In genomic region chrX:39336709-39337294, GRCh38 we compare ENCODE assay signal across 8 cellular contexts.
DNase-seq lines count a peak whose midpoint lies in the region; ATAC-seq and TF ChIP-seq lines count a peak whose summit lies in the region.

No MANE protein-coding gene starts in this region.

- H3K4me3 ChIP-seq in GM12865 (ENCODE audit: low read depth, low read length), result no peak overlapping the region
- H3K4me3 ChIP-seq in osteoblast (ENCODE audit: insufficient read depth, low read length), result no peak overlapping the region

- DNase-seq in GM12865 (ENCODE audit: low read depth) (peak; percentile 71), NCI-H1092 treated with DMSO at 0.1 percent for 48 hours (lab: John Stamatoyannopoulos, UW) (peak; percentile 97), osteoblast (ENCODE audit: insufficient read length, low spot score, missing footprints) (peak; percentile 35), HFFc6 (no peak), iPS-NIHi7 (ENCODE audit: extremely low spot score) (no peak), hippocampal formation (lab: John Stamatoyannopoulos, UW) (no peak)
- DNase-seq in activated naive CD4-positive, alpha-beta T cell treated with anti-CD3 and anti-CD28 coated beads, Interleukin-2, amount 10 ng/mL, durations not matched to agents 7 days and 5 days, result peak; percentile 58

- no peaks in the 10 kb centered on the region for H3K27me3 Mint-ChIP-seq in activated naive CD4-positive, alpha-beta T cell treated with anti-CD3 and anti-CD28 coated beads, Interleukin-2, amount 10 ng/mL, durations not matched to agents 7 days and 5 days
- H3K27me3 Mint-ChIP-seq in HFFc6 (ENCODE audit: insufficient read depth), result no peaks in the 10 kb centered on the region; the same call in 1 of the 2 replicates

- ATAC-seq in GM21515 (IDR thresholded peaks at IDR 0.05; ENCODE audit: unreplicated experiment), result peak; percentile 75

- peaks cover 8% of the 10 kb centered on the region for H3K36me3 Mint-ChIP-seq in activated naive CD4-positive, alpha-beta T cell treated with anti-CD3 and anti-CD28 coated beads, Interleukin-2, amount 10 ng/mL, durations not matched to agents 7 days and 5 days
- no peaks in the 10 kb centered on the region for H3K36me3 Mint-ChIP-seq in HFFc6 (ENCODE audit: low read depth)

- peaks cover 34% of the 10 kb centered on the region for H3K4me1 Mint-ChIP-seq in activated naive CD4-positive, alpha-beta T cell treated with anti-CD3 and anti-CD28 coated beads, Interleukin-2, amount 10 ng/mL, durations not matched to agents 7 days and 5 days
- H3K4me1 Mint-ChIP-seq in HFFc6 (ENCODE audit: low read depth), result no peaks in the 10 kb centered on the region

- peaks cover 27% of the 10 kb centered on the region for H3K27me3 ChIP-seq in osteoblast (ENCODE audit: insufficient read depth, low read length)

- H3K27ac ChIP-seq in osteoblast (ENCODE audit: low read depth, low read length), result no peak overlapping the region

- H3K9me3 ChIP-seq in osteoblast (ENCODE audit: low read depth, low read length), result no peaks in the 10 kb centered on the region

- H3K79me2 ChIP-seq in osteoblast (ENCODE audit: insufficient read depth, low read length), result no peaks in the 10 kb centered on the region

- CTCF ChIA-PET in activated naive CD4-positive, alpha-beta T cell treated with anti-CD3 and anti-CD28 coated beads, Interleukin-2, amount 10 ng/mL, durations not matched to agents 7 days and 5 days (lab: Charles Lee), result interaction anchor here (0.8 to 1.2 kb wide), 4 partner anchors 15 to 96 kb away, joined by 3 read pairs; no protein-coding TSS in a partner anchor

- peaks cover 2% of the 10 kb centered on the region for H3K9me3 Mint-ChIP-seq in activated naive CD4-positive, alpha-beta T cell treated with anti-CD3 and anti-CD28 coated beads, Interleukin-2, amount 10 ng/mL, durations not matched to agents 7 days and 5 days
- H3K9me3 Mint-ChIP-seq in HFFc6, result no peaks in the 10 kb centered on the region; the same call in 1 of the 2 replicates

- no peak overlapping the region for H3K4me2 ChIP-seq in osteoblast (ENCODE audit: insufficient read depth, low read length)

- peak overlapping the region; percentile 13 for H3K4me3 Mint-ChIP-seq in activated naive CD4-positive, alpha-beta T cell treated with anti-CD3 and anti-CD28 coated beads, Interleukin-2, amount 10 ng/mL, durations not matched to agents 7 days and 5 days
- H3K4me3 Mint-ChIP-seq in HFFc6, result no peak overlapping the region

- H3K4me1 ChIP-seq in osteoblast (ENCODE audit: insufficient read depth, low read length), result no peaks in the 10 kb centered on the region

- H3K27ac Mint-ChIP-seq in activated naive CD4-positive, alpha-beta T cell treated with anti-CD3 and anti-CD28 coated beads, Interleukin-2, amount 10 ng/mL, durations not matched to agents 7 days and 5 days, result peak overlapping the region; percentile 86
- H3K27ac Mint-ChIP-seq in HFFc6, result no peak overlapping the region

- TF ChIP-seq CTCF in GM12865 (IDR thresholded peaks at IDR 0.05; ENCODE audit: insufficient read depth, low read depth, low read length, missing control alignments) (no peak), osteoblast (IDR thresholded peaks at IDR 0.05; ENCODE audit: extremely low read depth, low read depth, low read length) (no peak), HFFc6 (IDR thresholded peaks at IDR 0.05) (no peak)

- no peak overlapping the region for H2AFZ ChIP-seq in osteoblast (ENCODE audit: low read length)

- H4K20me1 ChIP-seq in osteoblast (ENCODE audit: insufficient read depth, low read length), result no peaks in the 10 kb centered on the region

- no peaks in the 10 kb centered on the region for H3K36me3 ChIP-seq in osteoblast (ENCODE audit: insufficient read depth, low read length)

Comparison
In these comparisons a context has a peak if more than half of its experiments do, and no peak if none do; other contexts are left out.
1. DNase-seq: peak in GM12865 (single experiment), NCI-H1092 treated with DMSO at 0.1 percent for 48 hours (single experiment), activated naive CD4-positive, alpha-beta T cell treated with anti-CD3 and anti-CD28 coated beads, Interleukin-2, amount 10 ng/mL, durations not matched to agents 7 days and 5 days (single experiment) and osteoblast (single experiment); none in HFFc6 (single experiment), iPS-NIHi7 (single experiment) and hippocampal formation (0 of 2).